27 cellular contexts compared by ENCODE assay signal in genomic region chr5:3518576-3518975, GRCh38.
"Had no signal": no experiment of that assay in that cellular context is flagged by ENCODE, and none has a peak within 500 bp of the region (broad histone marks: within the 10 kb centered on the region; RNA-seq: fewer than 3 reads in every experiment).

No MANE protein-coding gene starts in this region.

- H3K27me3 Mint-ChIP-seq: stimulated activated naive B cell treated with anti-CD40 and anti-IgM and Interleukin-4, amounts not matched to agents 10 μg/mL and 1 μg/mL and 100 μg/mL, for 72 hours; stimulated activated naive CD8-positive, alpha-beta T cell treated with anti-CD3 and anti-CD28 coated beads, Interleukin-15, Interleukin-2, amounts not matched to agents 100 ng/mL and 50 ng/mL, for 24 hours had no signal

- ATAC-seq: natural killer cell; psoas muscle; right cardiac atrium; right lobe of liver; stimulated activated effector memory CD8-positive, alpha-beta T cell treated with anti-CD3 and anti-CD28 coated beads, Interleukin-12 subunit alpha, Interleukin-12 subunit beta, amount 100 ng/mL, for 72 hours; stimulated activated naive B cell treated with anti-CD40 and anti-IgM and Interleukin-4, amounts not matched to agents 10 μg/mL and 1 μg/mL and 100 μg/mL, for 72 hours had no signal

- H3K36me3 ChIP-seq: ovary, right lobe of liver, sigmoid colon, stomach, thoracic aorta, thyroid gland, tibial nerve, upper lobe of left lung, vagina had no signal

- H3K4me3 Mint-ChIP-seq: natural killer cell; nephron; stimulated activated effector memory CD8-positive, alpha-beta T cell treated with anti-CD3 and anti-CD28 coated beads, Interleukin-12 subunit alpha, Interleukin-12 subunit beta, amount 100 ng/mL, for 72 hours; stimulated activated naive B cell treated with anti-CD40 and anti-IgM and Interleukin-4, amounts not matched to agents 10 μg/mL and 1 μg/mL and 100 μg/mL, for 72 hours; stimulated activated naive CD8-positive, alpha-beta T cell treated with anti-CD3 and anti-CD28 coated beads, Interleukin-15, Interleukin-2, amounts not matched to agents 100 ng/mL and 50 ng/mL, for 24 hours had no signal

- DNase-seq: natural killer cell; occipital lobe; ovary; posterior cingulate gyrus; psoas muscle; right cardiac atrium; right lobe of liver; sigmoid colon; small intestine; stimulated activated CD4-positive, alpha-beta T cell treated with anti-CD3 and anti-CD28 coated beads, Interleukin-15, amount 100 ng/mL, for 24 hours; stimulated activated CD4-positive, alpha-beta T cell treated with anti-CD3 and anti-CD28 coated beads, Interleukin-2, amount 100 ng/mL, for 24 hours; stimulated activated CD4-positive, alpha-beta T cell treated with anti-CD3 and anti-CD28 coated beads, Interleukin-2, amount 100 ng/mL, for 48 hours; stimulated activated CD4-positive, alpha-beta T cell treated with anti-CD3 and anti-CD28 coated beads, Interleukin-4, amount 100 ng/mL, for 24 hours; stimulated activated naive B cell treated with anti-CD40 and anti-IgM and Interleukin-4, amounts not matched to agents 10 μg/mL and 1 μg/mL and 100 μg/mL, for 72 hours; stimulated activated naive CD4-positive, alpha-beta T cell treated with Interleukin-2 at 50 U/mL for 16 hours; stomach; thyroid gland; trophoblast cell; upper lobe of left lung had no signal

- H3K4me3 ChIP-seq: ovary, psoas muscle, right lobe of liver, sigmoid colon, stomach, thoracic aorta, thyroid gland, tibial nerve, upper lobe of left lung, vagina had no signal

- H3K27me3 ChIP-seq: ovary, right lobe of liver, sigmoid colon, thyroid gland, tibial nerve, upper lobe of left lung, vagina had no signal

- H3K27ac ChIP-seq: ovary, parathyroid adenoma, psoas muscle, right lobe of liver, sigmoid colon, stomach, thoracic aorta, thyroid gland, tibial nerve, upper lobe of left lung, vagina had no signal

- H3K4me1 ChIP-seq: parathyroid adenoma, psoas muscle, right lobe of liver, sigmoid colon, stomach, thyroid gland, tibial nerve, upper lobe of left lung, vagina had no signal

- H3K36me3 Mint-ChIP-seq: natural killer cell; stimulated activated effector memory CD8-positive, alpha-beta T cell treated with anti-CD3 and anti-CD28 coated beads, Interleukin-12 subunit alpha, Interleukin-12 subunit beta, amount 100 ng/mL, for 72 hours; stimulated activated naive B cell treated with anti-CD40 and anti-IgM and Interleukin-4, amounts not matched to agents 10 μg/mL and 1 μg/mL and 100 μg/mL, for 72 hours had no signal

- H3K4me1 Mint-ChIP-seq: natural killer cell; stimulated activated effector memory CD8-positive, alpha-beta T cell treated with anti-CD3 and anti-CD28 coated beads, Interleukin-12 subunit alpha, Interleukin-12 subunit beta, amount 100 ng/mL, for 72 hours; stimulated activated naive B cell treated with anti-CD40 and anti-IgM and Interleukin-4, amounts not matched to agents 10 μg/mL and 1 μg/mL and 100 μg/mL, for 72 hours had no signal

- H3K27ac Mint-ChIP-seq: natural killer cell; nephron; progenitor cell of endocrine pancreas; stimulated activated effector memory CD8-positive, alpha-beta T cell treated with anti-CD3 and anti-CD28 coated beads, Interleukin-12 subunit alpha, Interleukin-12 subunit beta, amount 100 ng/mL, for 72 hours; stimulated activated naive B cell treated with anti-CD40 and anti-IgM and Interleukin-4, amounts not matched to agents 10 μg/mL and 1 μg/mL and 100 μg/mL, for 72 hours; stimulated activated naive CD8-positive, alpha-beta T cell treated with anti-CD3 and anti-CD28 coated beads, Interleukin-15, Interleukin-2, amounts not matched to agents 100 ng/mL and 50 ng/mL, for 24 hours had no signal

- H3K9me3 ChIP-seq: ovary, psoas muscle, right lobe of liver, sigmoid colon, thoracic aorta, thyroid gland, tibial nerve, upper lobe of left lung, vagina had no signal
